In genomic region chr11:117719480-117719879, GRCh38 we compare ENCODE assay signal across 22 cellular contexts.
"Had no signal": no experiment of that assay in that cellular context is flagged by ENCODE, and none has a peak within 500 bp of the region (broad histone marks: within the 10 kb centered on the region; RNA-seq: fewer than 3 reads in every experiment).

No MANE protein-coding gene starts in this region.

- H3K4me1 ChIP-seq: adrenal gland, ascending aorta, SJSA1 had no signal

- H3K4me3 ChIP-seq: adrenal gland, ascending aorta, body of pancreas, SJSA1 had no signal

- H3K36me3 ChIP-seq: adrenal gland, ascending aorta, SJSA1 had no signal

- FAIRE-seq: bronchial epithelial cell, RCC 7860 had no signal

- ATAC-seq: activated CD4-positive, CD25-positive, alpha-beta regulatory T cell treated with anti-CD3 and anti-CD28 coated beads, Interleukin-2, amount 50 U/mL, for 24 hours; activated CD8-positive, alpha-beta T cell treated with anti-CD3 and anti-CD28 coated beads for 36 hours; activated T-cell treated with anti-CD3 and anti-CD28 coated beads, Interleukin-2, amount 50 U/mL, for 72 hours; body of pancreas; SK-N-SH treated with all-trans-retinoic acid at 6 μM for 48 hours had no signal

- H3K27me3 ChIP-seq: adrenal gland, ascending aorta, body of pancreas, SJSA1 had no signal

- DNase-seq: activated CD4-positive, alpha-beta T cell treated with anti-CD3 and anti-CD28 coated beads for 4 hours; activated CD8-positive, alpha-beta memory T cell treated with anti-CD3 and anti-CD28 coated beads, Interleukin-2, amount 50 U/mL, for 4 hours; activated CD8-positive, alpha-beta T cell treated with anti-CD3 and anti-CD28 coated beads for 36 hours; activated gamma-delta T cell treated with Interleukin-2 at 50 U/mL for 16 hours; activated naive CD4-positive, alpha-beta T cell treated with anti-CD3 and anti-CD28 coated beads, Interleukin-2, amount 10 ng/mL, durations not matched to agents 7 days and 5 days; activated naive CD8-positive, alpha-beta T cell treated with anti-CD3 and anti-CD28 coated beads, Interleukin-2, amount 10 ng/mL, durations not matched to agents 7 days and 5 days; activated T-cell treated with anti-CD3 and anti-CD28 coated beads, Interleukin-2, amount 50 U/mL, for 72 hours; adrenal gland; body of pancreas; Kasumi-1; KBM-7; NCI-H187; NCI-H2081; NCI-H510A treated with DMSO at 0.1 percent for 48 hours; SHP77; SW 1271 had no signal

- H3K9me3 ChIP-seq: adrenal gland, ascending aorta, body of pancreas, SJSA1 had no signal

- H3K27ac ChIP-seq: adrenal gland, ascending aorta, SJSA1 had no signal
